Comparison of ENCODE assay signal across 8 cellular contexts in the genomic region with DNA sequence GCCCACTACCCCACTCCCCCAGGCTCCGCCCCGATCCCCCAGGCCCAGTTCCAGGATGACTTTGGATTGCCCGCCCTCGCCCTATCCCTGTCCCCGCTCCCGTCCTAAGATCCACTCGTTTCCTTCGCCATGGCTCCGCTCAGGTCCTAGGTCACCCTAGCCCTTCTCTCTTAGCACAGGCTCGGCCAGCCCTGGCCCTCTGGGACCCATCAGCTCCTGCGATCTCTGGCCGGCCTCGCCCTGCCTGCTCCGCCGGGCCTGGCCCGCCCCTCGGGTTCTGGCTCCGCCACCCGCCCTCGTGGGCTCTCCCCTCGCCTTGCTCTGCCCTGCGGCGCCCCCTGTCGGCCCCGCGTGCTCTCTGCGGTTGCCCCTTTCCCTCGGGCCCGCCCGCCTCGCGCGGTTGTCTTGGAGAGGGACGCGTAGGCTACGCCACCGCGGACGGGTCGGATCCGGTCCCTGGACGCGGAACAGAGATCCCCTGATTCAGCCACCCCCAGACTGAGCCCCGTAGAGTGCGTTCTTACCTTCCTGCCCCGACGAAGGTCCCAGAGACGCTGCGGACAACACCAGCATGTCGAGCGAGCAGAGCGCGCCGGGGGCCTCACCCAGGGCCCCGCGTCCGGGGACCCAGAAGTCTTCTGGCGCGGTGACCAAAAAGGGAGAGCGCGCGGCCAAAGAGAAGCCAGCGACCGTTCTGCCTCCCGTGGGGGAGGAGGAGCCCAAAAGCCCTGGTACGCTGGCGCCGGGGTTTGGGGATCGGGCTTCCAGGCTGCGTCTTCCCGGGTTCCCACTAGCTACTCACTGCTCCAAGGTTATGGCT. TPM values are rescaled to one million over a fixed set of nuclear protein-coding genes. Genes with fewer than 3 reads are reported as not detected.
A peak's percentile ranks its signal among the peaks of the same experiment; 100 is the strongest.
DNase-seq lines count a peak whose midpoint lies in the region; ATAC-seq and TF ChIP-seq lines count a peak whose summit lies in the region.

A gene (plus strand): TSS at position 400 of the 820 bp plus-strand sequence. CDS start 172 bp downstream, at position 572.

- intact Hi-C loops in activated T-helper 2 cell treated with anti-CD3 and anti-CD28 coated beads, Interferon-gamma antibody, Interleukin-2, Interleukin-4, amounts not matched to agents 10 μg/mL and 5 μg/mL and 100 μg/mL, durations not matched to agents 14 hours and 24 hours and 36 hours (cut with micrococcal nuclease), result loop anchor here (10.0 kb wide), 2 partner anchors 236 to 486 kb away; no protein-coding TSS in a partner anchor

- TF ChIP-seq EP300 in suprapubic skin (IDR thresholded peaks at IDR 0.05), result no peak

- TF ChIP-seq POLR2A in suprapubic skin (IDR thresholded peaks at IDR 0.05), result no peak

- H3K4me2 ChIP-seq in OCI-LY3 (ENCODE audit: low read length) (no peak within 1 kb of the TSS), neural progenitor cell (peak within 1 kb of the TSS; percentile 76)

- no peak within 1 kb of the TSS for H2AFZ ChIP-seq in OCI-LY3 (ENCODE audit: low read depth, low read length)
- peak within 1 kb of the TSS; percentile 80 for H2AFZ ChIP-seq in neural progenitor cell (replicated peaks)

- 11% methylated on average over 26 of the region's 71 CpGs for WGBS in suprapubic skin

- no peaks in the 10 kb centered on the region for H3K9me3 Mint-ChIP-seq in activated T-helper 2 cell treated with anti-CD3 and anti-CD28 coated beads, Interferon-gamma antibody, Interleukin-2, Interleukin-4, amounts not matched to agents 10 μg/mL and 5 μg/mL and 100 μg/mL, durations not matched to agents 14 hours and 24 hours and 36 hours
- peaks cover 13% of the 10 kb centered on the region for H3K9me3 Mint-ChIP-seq in neural progenitor cell

- H3K79me2 ChIP-seq in OCI-LY3 (ENCODE audit: low read length) (no peaks in the 10 kb centered on the region), neural progenitor cell (ENCODE audit: low read depth) (no peaks in the 10 kb centered on the region)

- H3K4me3 ChIP-seq in OCI-LY3 (ENCODE audit: low read length) (no peak within 1 kb of the TSS), neural progenitor cell (peak within 1 kb of the TSS; percentile 38), suprapubic skin (peak within 1 kb of the TSS; percentile 25)

- ATAC-seq in foreskin keratinocyte, result peak; percentile 85

- H3K36me3 ChIP-seq in OCI-LY3 (replicated peaks; ENCODE audit: low read depth, low read length) (no peaks in the 10 kb centered on the region), neural progenitor cell (no peaks in the 10 kb centered on the region), suprapubic skin (no peaks in the 10 kb centered on the region)

- no peak within 1 kb of the TSS for H3K9ac ChIP-seq in OCI-LY3 (ENCODE audit: low read length)
- no peak within 1 kb of the TSS for H3K9ac ChIP-seq in neural progenitor cell

- TF ChIP-seq CTCF in OCI-LY3 (IDR thresholded peaks at IDR 0.05; ENCODE audit: low read depth, low read length) (peak; percentile 30), foreskin keratinocyte (conservative IDR thresholded peaks at IDR 0.05) (peak; percentile 98), neural progenitor cell (IDR thresholded peaks at IDR 0.05) (peak; percentile 98), suprapubic skin (IDR thresholded peaks at IDR 0.05) (peak; percentile 53 to 87)

- H3K9me3 ChIP-seq in OCI-LY3 (ENCODE audit: insufficient read depth, low read length), result no peaks in the 10 kb centered on the region
- no peaks in the 10 kb centered on the region for H3K9me3 ChIP-seq in neural progenitor cell (ENCODE audit: low read depth)
- no peaks in the 10 kb centered on the region for H3K9me3 ChIP-seq in suprapubic skin

- H3K27ac ChIP-seq in OCI-LY3 (ENCODE audit: low read length), result no peak within 1 kb of the TSS
- no peak within 1 kb of the TSS for H3K27ac ChIP-seq in foreskin keratinocyte
- H3K27ac ChIP-seq in neural progenitor cell, result no peak within 1 kb of the TSS
- H3K27ac ChIP-seq in suprapubic skin, result no peak within 1 kb of the TSS

- H3K27me3 ChIP-seq in OCI-LY3 (ENCODE audit: low read depth, low read length), result peaks cover 30% of the 10 kb centered on the region
- H3K27me3 ChIP-seq in foreskin keratinocyte, result peaks cover 53% of the 10 kb centered on the region
- peaks cover 97% of the 10 kb centered on the region for H3K27me3 ChIP-seq in neural progenitor cell
- peaks cover 69% of the 10 kb centered on the region for H3K27me3 ChIP-seq in suprapubic skin

- DNase-seq in 8988T, result peak; percentile 98
- peak; percentile 57 for DNase-seq in GM19240 (ENCODE audit: insufficient read length, low spot score)
- DNase-seq in activated T-helper 2 cell treated with anti-CD3 and anti-CD28 coated beads, Interferon-gamma antibody, Interleukin-2, Interleukin-4, amounts not matched to agents 10 μg/mL and 5 μg/mL and 100 μg/mL, durations not matched to agents 14 hours and 24 hours and 36 hours (ENCODE audit: low spot score), result peak; percentile 63
- peak in 1 of 2 donors; percentile 47 for DNase-seq in foreskin keratinocyte
- DNase-seq in neural progenitor cell (ENCODE audit: low spot score), result peak; percentile 96
- DNase-seq in suprapubic skin (ENCODE audit: low spot score in 2 of 2), result no peak
- no peak for DNase-seq in NCI-H2227 treated with DMSO at 0.1 percent for 48 hours (lab: John Stamatoyannopoulos, UW)

- peaks cover 3% of the 10 kb centered on the region for H3K4me1 Mint-ChIP-seq in activated T-helper 2 cell treated with anti-CD3 and anti-CD28 coated beads, Interferon-gamma antibody, Interleukin-2, Interleukin-4, amounts not matched to agents 10 μg/mL and 5 μg/mL and 100 μg/mL, durations not matched to agents 14 hours and 24 hours and 36 hours (ENCODE audit: low read depth)
- peaks cover 7% of the 10 kb centered on the region for H3K4me1 Mint-ChIP-seq in neural progenitor cell

- H4K20me1 ChIP-seq in OCI-LY3 (ENCODE audit: insufficient read depth, low read length) (no peaks in the 10 kb centered on the region), neural progenitor cell (ENCODE audit: low read depth) (peaks cover 21% of the 10 kb centered on the region)

- no peaks in the 10 kb centered on the region for H3K36me3 Mint-ChIP-seq in activated T-helper 2 cell treated with anti-CD3 and anti-CD28 coated beads, Interferon-gamma antibody, Interleukin-2, Interleukin-4, amounts not matched to agents 10 μg/mL and 5 μg/mL and 100 μg/mL, durations not matched to agents 14 hours and 24 hours and 36 hours (ENCODE audit: low read depth)
- H3K36me3 Mint-ChIP-seq in neural progenitor cell, result no peaks in the 10 kb centered on the region

- H3K27ac Mint-ChIP-seq in activated T-helper 2 cell treated with anti-CD3 and anti-CD28 coated beads, Interferon-gamma antibody, Interleukin-2, Interleukin-4, amounts not matched to agents 10 μg/mL and 5 μg/mL and 100 μg/mL, durations not matched to agents 14 hours and 24 hours and 36 hours, result no peak within 1 kb of the TSS
- H3K27ac Mint-ChIP-seq in neural progenitor cell, result no peak within 1 kb of the TSS

- no peaks in the 10 kb centered on the region for H3K4me1 ChIP-seq in OCI-LY3 (ENCODE audit: low read length)
- no peaks in the 10 kb centered on the region for H3K4me1 ChIP-seq in foreskin keratinocyte
- peaks cover 13% of the 10 kb centered on the region for H3K4me1 ChIP-seq in neural progenitor cell
- peaks cover 23% of the 10 kb centered on the region for H3K4me1 ChIP-seq in suprapubic skin

- H3F3A ChIP-seq in neural progenitor cell (ENCODE audit: low read depth), result no peaks in the 10 kb centered on the region

- H3K4me3 Mint-ChIP-seq in activated T-helper 2 cell treated with anti-CD3 and anti-CD28 coated beads, Interferon-gamma antibody, Interleukin-2, Interleukin-4, amounts not matched to agents 10 μg/mL and 5 μg/mL and 100 μg/mL, durations not matched to agents 14 hours and 24 hours and 36 hours (ENCODE audit: low read depth), result no peak within 1 kb of the TSS
- H3K4me3 Mint-ChIP-seq in neural progenitor cell, result peak within 1 kb of the TSS; percentile 62

- peaks cover 68% of the 10 kb centered on the region for H3K27me3 Mint-ChIP-seq in activated T-helper 2 cell treated with anti-CD3 and anti-CD28 coated beads, Interferon-gamma antibody, Interleukin-2, Interleukin-4, amounts not matched to agents 10 μg/mL and 5 μg/mL and 100 μg/mL, durations not matched to agents 14 hours and 24 hours and 36 hours (ENCODE audit: low read depth)
- H3K27me3 Mint-ChIP-seq in neural progenitor cell (ENCODE audit: insufficient read depth, low read depth), result peaks cover 68% of the 10 kb centered on the region

RNA-seq across cellular contexts. Expression of the gene that starts here (rescaled TPM):
- total RNA-seq in activated T-helper 2 cell treated with anti-CD3 and anti-CD28 coated beads, Interferon-gamma antibody, Interleukin-2, Interleukin-4, amounts not matched to agents 10 μg/mL and 5 μg/mL and 100 μg/mL, durations not matched to agents 14 hours and 24 hours and 36 hours, result not detected in 2 replicates
- not detected in 2 replicates for total RNA-seq in foreskin keratinocyte
- polyA plus RNA-seq in foreskin keratinocyte, result not detected in 2 replicates
- not detected in 2 replicates for total RNA-seq in neural progenitor cell (ENCODE audit: low replicate concordance)
- total RNA-seq in suprapubic skin, result not detected

Comparison
In these comparisons a context has a peak if more than half of its experiments do, and no peak if none do; other contexts are left out.
1. Peak in DNase-seq in activated T-helper 2 cell treated with anti-CD3 and anti-CD28 coated beads, Interferon-gamma antibody, Interleukin-2, Interleukin-4, amounts not matched to agents 10 μg/mL and 5 μg/mL and 100 μg/mL, durations not matched to agents 14 hours and 24 hours and 36 hours; RNA of the gene not detected or under 1 TPM.
2. Peak in ATAC-seq in foreskin keratinocyte; RNA of the gene not detected or under 1 TPM.
3. Peak in DNase-seq, H3K4me3 ChIP-seq and H3K4me2 ChIP-seq in neural progenitor cell; RNA of the gene not detected or under 1 TPM.
4. DNase-seq: peak in 8988T (single experiment) and GM19240 (single experiment); none in suprapubic skin (0 of 2) and NCI-H2227 treated with DMSO at 0.1 percent for 48 hours (single experiment).
5. CTCF ChIP-seq: peak in every context shown above with its lines; median percentile 98 in foreskin keratinocyte; 98 in neural progenitor cell; 70 in suprapubic skin; 30 in OCI-LY3.